8 cellular contexts compared by ENCODE assay signal in genomic region chr10:71736570-71737355, GRCh38. TPM values are rescaled to one million over a fixed set of nuclear protein-coding genes. Genes with fewer than 3 reads are reported as not detected.
DNase-seq lines count a peak whose midpoint lies in the region; ATAC-seq lines count a peak whose summit lies in the region.

No MANE protein-coding gene starts in this region.

- no peaks in the 10 kb centered on the region for H3K27me3 ChIP-seq in BLaER1

- H3K4me1 ChIP-seq in BLaER1: peaks cover 54% of the 10 kb centered on the region

- no peak overlapping the region for H3K4me3 ChIP-seq in BLaER1

- no peaks in the 10 kb centered on the region for H3K36me3 Mint-ChIP-seq in activated naive CD8-positive, alpha-beta T cell treated with anti-CD3 and anti-CD28 coated beads, Interleukin-2, amount 10 ng/mL, durations not matched to agents 7 days and 5 days
- no peaks in the 10 kb centered on the region for H3K36me3 Mint-ChIP-seq in naive B cell

- H3K36me3 ChIP-seq in BLaER1: no peaks in the 10 kb centered on the region

- no peaks in the 10 kb centered on the region for H3K9me3 ChIP-seq in BLaER1

- H3K4me2 ChIP-seq in BLaER1: peak overlapping the region; percentile 82

- DNase-seq in HT-29 (ENCODE audit: low spot score) (peak; percentile 63), naive B cell (no peak), cortex of kidney (lab: John Stamatoyannopoulos, UW) (no peak), kidney tubule cell (ENCODE audit: low spot score) (no peak)
- no peak for DNase-seq in activated naive CD8-positive, alpha-beta T cell treated with anti-CD3 and anti-CD28 coated beads, Interleukin-2, amount 10 ng/mL, durations not matched to agents 7 days and 5 days

- peak overlapping the region; percentile 66; the same call in 1 of the 2 replicates for H3K9ac ChIP-seq in BLaER1

- H3K4me1 Mint-ChIP-seq in activated naive CD8-positive, alpha-beta T cell treated with anti-CD3 and anti-CD28 coated beads, Interleukin-2, amount 10 ng/mL, durations not matched to agents 7 days and 5 days: peaks cover 79% of the 10 kb centered on the region
- peaks cover 65 to 80% (median 71%) of the 10 kb centered on the region in 3 donors for H3K4me1 Mint-ChIP-seq in naive B cell

- H3K4me3 Mint-ChIP-seq in activated naive CD8-positive, alpha-beta T cell treated with anti-CD3 and anti-CD28 coated beads, Interleukin-2, amount 10 ng/mL, durations not matched to agents 7 days and 5 days: peak overlapping the region; percentile 59
- H3K4me3 Mint-ChIP-seq in naive B cell: peak overlapping the region in 4 of 8 donors; percentile 10 to 66 (median 62)

- no peaks in the 10 kb centered on the region for H3K9me3 Mint-ChIP-seq in activated naive CD8-positive, alpha-beta T cell treated with anti-CD3 and anti-CD28 coated beads, Interleukin-2, amount 10 ng/mL, durations not matched to agents 7 days and 5 days
- peaks cover 0 to 2% (median 0%) of the 10 kb centered on the region in 7 donors for H3K9me3 Mint-ChIP-seq in naive B cell

- peak overlapping the region; percentile 93 for H3K27ac Mint-ChIP-seq in activated naive CD8-positive, alpha-beta T cell treated with anti-CD3 and anti-CD28 coated beads, Interleukin-2, amount 10 ng/mL, durations not matched to agents 7 days and 5 days
- peak overlapping the region; percentile 72 to 94 (median 86) for H3K27ac Mint-ChIP-seq in naive B cell

- no peaks in the 10 kb centered on the region for H4K20me1 ChIP-seq in BLaER1

- POLR2A ChIA-PET in activated naive CD8-positive, alpha-beta T cell treated with anti-CD3 and anti-CD28 coated beads, Interleukin-2, amount 10 ng/mL, durations not matched to agents 7 days and 5 days (lab: Charles Lee): interaction anchor here (1.7 to 9.7 kb wide), 5 partner anchors 10 to 36 kb away, joined by 4 to 71 read pairs (median 12); partner anchors contain the start of gene VSIR

- H3K27me3 Mint-ChIP-seq in activated naive CD8-positive, alpha-beta T cell treated with anti-CD3 and anti-CD28 coated beads, Interleukin-2, amount 10 ng/mL, durations not matched to agents 7 days and 5 days: no peaks in the 10 kb centered on the region
- H3K27me3 Mint-ChIP-seq in naive B cell: no peaks in the 10 kb centered on the region

- ATAC-seq in activated naive CD8-positive, alpha-beta T cell treated with anti-CD3 and anti-CD28 coated beads, Interleukin-2, amount 10 ng/mL, durations not matched to agents 7 days and 5 days (ENCODE audit: low read depth): peak; percentile 5
- ATAC-seq in naive B cell (ENCODE audit: low read depth in 2 of 2) (no peak), HG03175 (IDR thresholded peaks at IDR 0.05; ENCODE audit: unreplicated experiment) (no peak), GM21619 (IDR thresholded peaks at IDR 0.05; ENCODE audit: unreplicated experiment) (no peak)

- H3K27ac ChIP-seq in BLaER1: peak overlapping the region; percentile 71

RNA-seq across cellular contexts. Expression of gene C10orf105, which starts 17.2 kb away (rescaled TPM):
- total RNA-seq in HT-29 (2014; rRNA removed; shearing (Covaris generic)): 0.20 TPM in 1 of 2 replicates, not detected in the other
- under 1 TPM; 0.17 to 0.30 TPM for total RNA-seq in activated naive CD8-positive, alpha-beta T cell treated with anti-CD3 and anti-CD28 coated beads, Interleukin-2, amount 10 ng/mL, durations not matched to agents 7 days and 5 days
- polyA plus RNA-seq in naive B cell (ENCODE audit: low read depth in 6 of 6): not detected

RNA-seq across cellular contexts. Expression of gene VSIR, which starts 36.6 kb away (rescaled TPM):
- total RNA-seq in HT-29 (2014; rRNA removed; shearing (Covaris generic)): 25.0 and 28.8 TPM in 2 replicates
- total RNA-seq in activated naive CD8-positive, alpha-beta T cell treated with anti-CD3 and anti-CD28 coated beads, Interleukin-2, amount 10 ng/mL, durations not matched to agents 7 days and 5 days: 100 to 1,000 TPM; 124 to 125 TPM
- polyA plus RNA-seq in naive B cell (ENCODE audit: low read depth in 6 of 6): 10 to 100 TPM; 59.8 to 84.3 (median 64.0) TPM
